ENCODE assay signal across 1 cellular context in the genomic region with DNA sequence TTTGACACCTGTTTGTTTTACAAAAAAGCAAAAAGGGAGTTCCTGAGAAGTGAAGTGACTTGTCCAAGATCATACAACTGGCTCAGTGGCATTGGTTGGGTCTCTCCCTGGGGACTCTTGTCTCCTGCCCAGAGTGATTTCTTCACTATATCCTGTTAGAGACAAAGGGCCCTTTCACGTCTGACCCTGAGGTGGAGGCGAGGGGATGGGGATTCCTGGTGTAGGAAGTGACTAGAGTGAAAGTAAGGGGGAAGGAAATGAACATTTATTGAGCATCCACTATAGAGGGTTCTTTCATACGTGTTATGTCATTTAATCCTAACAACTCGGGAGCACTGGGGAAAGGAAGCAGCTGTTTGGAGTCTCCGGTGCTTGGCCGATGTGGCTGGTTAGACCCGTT.
TF ChIP-seq lines count a peak whose summit lies in the region.

No MANE protein-coding gene starts in this region.

TF ChIP-seq in GM12878, 131 proteins besides CTCF, POLR2A, EP300 and RAD21 (continued from another document):
- TF ChIP-seq NRF1 (conservative IDR thresholded peaks at IDR 0.05; ENCODE audit: low read depth, low read length) (no peak), NR2F1 (conservative IDR thresholded peaks at IDR 0.05) (peak; percentile 26; the same call in 1 of the 2 replicates), BMI1 (IDR thresholded peaks at IDR 0.05; ENCODE audit: borderline replicate concordance) (no peak), EED (IDR thresholded peaks at IDR 0.05; ENCODE audit: low read depth) (0 out of 2 replicates have a peak, but pooled peaks have one; percentile 20), ETV6 (conservative IDR thresholded peaks at IDR 0.05 in 1 of 2, IDR thresholded peaks at IDR 0.05 in 1 of 2; ENCODE audit: borderline replicate concordance in 1 of 2, low read depth in 1 of 2) (peak in 1 of 2 experiments; percentile 74; a peak in 1 of 4 replicates), BCL11A (IDR thresholded peaks at IDR 0.05; ENCODE audit: low read depth, low read length) (no peak), ZNF274 (IDR thresholded peaks at IDR 0.05; ENCODE audit: insufficient read depth, insufficient read length) (no peak), RAD51 (IDR thresholded peaks at IDR 0.05) (no peak), NBN (IDR thresholded peaks at IDR 0.05) (no peak), CBFB (IDR thresholded peaks at IDR 0.05; ENCODE audit: low read depth) (no peak), RB1 (IDR thresholded peaks at IDR 0.05; ENCODE audit: borderline replicate concordance) (no peak), MEF2B (IDR thresholded peaks at IDR 0.05; ENCODE audit: partially characterized antibody, poor library complexity, severe bottlenecking) (peak; percentile 77), HDAC2 (IDR thresholded peaks at IDR 0.05) (no peak), IKZF2 (IDR thresholded peaks at IDR 0.05) (peak in 1 of 2 experiments; percentile 39; a peak in 1 of 4 replicates), IKZF1 (conservative IDR thresholded peaks at IDR 0.05) (peak; percentile 41), ZNF384 (IDR thresholded peaks at IDR 0.05; ENCODE audit: borderline replicate concordance, low read depth, low read length) (no peak)
- TF ChIP-seq, protein P1, sequence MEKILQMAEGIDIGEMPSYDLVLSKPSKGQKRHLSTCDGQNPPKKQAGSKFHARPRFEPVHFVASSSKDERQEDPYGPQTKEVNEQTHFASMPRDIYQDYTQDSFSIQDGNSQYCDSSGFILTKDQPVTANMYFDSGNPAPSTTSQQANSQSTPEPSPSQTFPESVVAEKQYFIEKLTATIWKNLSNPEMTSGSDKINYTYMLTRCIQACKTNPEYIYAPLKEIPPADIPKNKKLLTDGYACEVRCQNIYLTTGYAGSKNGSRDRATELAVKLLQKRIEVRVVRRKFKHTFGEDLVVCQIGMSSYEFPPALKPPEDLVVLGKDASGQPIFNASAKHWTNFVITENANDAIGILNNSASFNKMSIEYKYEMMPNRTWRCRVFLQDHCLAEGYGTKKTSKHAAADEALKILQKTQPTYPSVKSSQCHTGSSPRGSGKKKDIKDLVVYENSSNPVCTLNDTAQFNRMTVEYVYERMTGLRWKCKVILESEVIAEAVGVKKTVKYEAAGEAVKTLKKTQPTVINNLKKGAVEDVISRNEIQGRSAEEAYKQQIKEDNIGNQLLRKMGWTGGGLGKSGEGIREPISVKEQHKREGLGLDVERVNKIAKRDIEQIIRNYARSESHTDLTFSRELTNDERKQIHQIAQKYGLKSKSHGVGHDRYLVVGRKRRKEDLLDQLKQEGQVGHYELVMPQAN (conservative IDR thresholded peaks at IDR 0.05): no peak
